1 cellular context compared by ENCODE assay signal in the genomic region with DNA sequence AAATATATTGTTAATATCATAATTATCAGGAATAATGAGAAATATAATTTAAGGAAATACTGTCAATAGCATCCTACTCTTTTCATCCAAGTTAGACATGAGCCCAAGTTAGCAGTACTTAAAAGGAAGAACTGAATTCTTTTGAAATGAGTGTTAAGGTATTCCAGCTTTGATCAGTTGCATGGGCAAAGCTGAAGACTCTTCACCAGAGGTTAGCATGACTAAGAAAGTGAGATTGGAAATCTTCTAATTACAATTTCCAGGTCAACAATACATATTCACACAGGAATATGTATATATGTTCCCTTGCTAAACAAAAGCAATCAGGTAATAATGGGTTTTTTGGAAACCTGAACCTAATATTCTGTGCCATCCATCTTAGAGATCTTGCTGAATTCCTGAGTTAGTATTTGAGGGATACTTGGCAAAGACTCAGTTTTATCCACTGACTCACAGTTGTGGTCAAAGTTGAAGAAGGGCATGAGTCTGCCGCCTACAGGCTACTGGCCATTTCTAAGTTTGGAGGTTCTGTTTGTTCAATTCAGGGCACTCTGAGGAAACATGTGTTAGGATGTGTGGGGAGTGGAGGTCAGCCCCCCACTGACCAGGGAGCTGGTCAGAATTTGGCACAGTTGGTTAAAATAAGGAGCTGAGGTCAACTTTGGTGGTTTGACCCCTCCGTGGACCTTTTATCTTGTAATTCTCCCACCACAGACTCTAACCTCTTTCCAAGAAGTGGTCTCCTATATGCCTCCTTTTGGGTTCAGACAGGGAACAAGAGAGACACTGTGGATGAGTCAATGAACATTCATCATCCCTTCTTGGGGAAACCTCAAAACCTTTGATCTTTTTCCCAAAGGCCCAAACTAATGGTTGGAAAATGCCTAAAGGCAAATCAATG.
TF ChIP-seq lines count a peak whose summit lies in the region.

No MANE protein-coding gene starts in this region.

TF ChIP-seq in K562, 482 proteins besides CTCF, POLR2A, EP300 and RAD21 (continues in another document):
- TF ChIP-seq HDAC1 (IDR thresholded peaks at IDR 0.05) (no peak), NRF1 (conservative IDR thresholded peaks at IDR 0.05 in 1 of 2, IDR thresholded peaks at IDR 0.05 in 1 of 2) (no peak), ZEB2 (IDR thresholded peaks at IDR 0.05) (no peak), BDP1 (IDR thresholded peaks at IDR 0.05; ENCODE audit: insufficient read depth, insufficient read length) (no peak), NCOR1 (IDR thresholded peaks at IDR 0.05) (peak; percentile 17; the same call in 1 of the 2 replicates), ZNF512 (tag; IDR thresholded peaks at IDR 0.05) (no peak), CSDE1 (IDR thresholded peaks at IDR 0.05) (no peak), ZNF449 (CRISPR knock-in tag; IDR thresholded peaks at IDR 0.05) (no peak), PRPF4 (IDR thresholded peaks at IDR 0.05; ENCODE audit: insufficient read depth, low read depth, low read length, poor library complexity, severe bottlenecking) (no peak), C11orf30 (IDR thresholded peaks at IDR 0.05; ENCODE audit: low read depth) (no peak), MEIS2 (IDR thresholded peaks at IDR 0.05; ENCODE audit: partially characterized antibody) (peak; percentile 70), EGR1 (conservative IDR thresholded peaks at IDR 0.05) (peak; percentile 35; the same call in 1 of the 2 replicates), CREBBP (IDR thresholded peaks at IDR 0.05; ENCODE audit: low read depth, low read length) (no peak), GTF2A2 (tag; IDR thresholded peaks at IDR 0.05) (no peak), TCFL5 (CRISPR knock-in tag; conservative IDR thresholded peaks at IDR 0.05) (no peak), ARHGAP35 (IDR thresholded peaks at IDR 0.05; ENCODE audit: partially characterized antibody) (no peak), SRF (CRISPR knock-in tag; IDR thresholded peaks at IDR 0.05) (no peak), YBX1 (IDR thresholded peaks at IDR 0.05) (no peak), SMARCA4 (IDR thresholded peaks at IDR 0.05) (0 out of 2 replicates have a peak, but pooled peaks have one; percentile 31), GMEB1 (CRISPR knock-in tag; IDR thresholded peaks at IDR 0.05) (no peak), RFX1 (IDR thresholded peaks at IDR 0.05) (no peak), JUNB (CRISPR knock-in tag; conservative IDR thresholded peaks at IDR 0.05) (no peak), TCF7 (IDR thresholded peaks at IDR 0.05; ENCODE audit: borderline replicate concordance) (peak; percentile 83; the same call in 1 of the 2 replicates), BCOR (IDR thresholded peaks at IDR 0.05) (no peak), HCFC1 (IDR thresholded peaks at IDR 0.05; ENCODE audit: low read depth, low read length) (no peak), ATF6 (CRISPR knock-in tag; IDR thresholded peaks at IDR 0.05) (no peak), CTBP1 (IDR thresholded peaks at IDR 0.05; ENCODE audit: borderline replicate concordance) (no peak), ZSCAN29 (IDR thresholded peaks at IDR 0.05) (no peak), ERF (CRISPR knock-in tag; IDR thresholded peaks at IDR 0.05) (no peak)
- TF ChIP-seq, protein P1, sequence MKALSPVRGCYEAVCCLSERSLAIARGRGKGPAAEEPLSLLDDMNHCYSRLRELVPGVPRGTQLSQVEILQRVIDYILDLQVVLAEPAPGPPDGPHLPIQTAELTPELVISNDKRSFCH (CRISPR knock-in tag; IDR thresholded peaks at IDR 0.05), result no peak
- TF ChIP-seq, protein P1 (tag; IDR thresholded peaks at IDR 0.05), result no peak
- TF ChIP-seq, protein P2, sequence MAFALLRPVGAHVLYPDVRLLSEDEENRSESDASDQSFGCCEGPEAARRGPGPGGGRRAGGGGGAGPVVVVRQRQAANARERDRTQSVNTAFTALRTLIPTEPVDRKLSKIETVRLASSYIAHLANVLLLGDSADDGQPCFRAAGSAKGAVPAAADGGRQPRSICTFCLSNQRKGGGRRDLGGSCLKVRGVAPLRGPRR (CRISPR knock-in tag; IDR thresholded peaks at IDR 0.05), result no peak
- TF ChIP-seq, protein P3, sequence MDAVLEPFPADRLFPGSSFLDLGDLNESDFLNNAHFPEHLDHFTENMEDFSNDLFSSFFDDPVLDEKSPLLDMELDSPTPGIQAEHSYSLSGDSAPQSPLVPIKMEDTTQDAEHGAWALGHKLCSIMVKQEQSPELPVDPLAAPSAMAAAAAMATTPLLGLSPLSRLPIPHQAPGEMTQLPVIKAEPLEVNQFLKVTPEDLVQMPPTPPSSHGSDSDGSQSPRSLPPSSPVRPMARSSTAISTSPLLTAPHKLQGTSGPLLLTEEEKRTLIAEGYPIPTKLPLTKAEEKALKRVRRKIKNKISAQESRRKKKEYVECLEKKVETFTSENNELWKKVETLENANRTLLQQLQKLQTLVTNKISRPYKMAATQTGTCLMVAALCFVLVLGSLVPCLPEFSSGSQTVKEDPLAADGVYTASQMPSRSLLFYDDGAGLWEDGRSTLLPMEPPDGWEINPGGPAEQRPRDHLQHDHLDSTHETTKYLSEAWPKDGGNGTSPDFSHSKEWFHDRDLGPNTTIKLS (IDR thresholded peaks at IDR 0.05; ENCODE audit: borderline replicate concordance, low read depth), result no peak
- TF ChIP-seq, protein P4, sequence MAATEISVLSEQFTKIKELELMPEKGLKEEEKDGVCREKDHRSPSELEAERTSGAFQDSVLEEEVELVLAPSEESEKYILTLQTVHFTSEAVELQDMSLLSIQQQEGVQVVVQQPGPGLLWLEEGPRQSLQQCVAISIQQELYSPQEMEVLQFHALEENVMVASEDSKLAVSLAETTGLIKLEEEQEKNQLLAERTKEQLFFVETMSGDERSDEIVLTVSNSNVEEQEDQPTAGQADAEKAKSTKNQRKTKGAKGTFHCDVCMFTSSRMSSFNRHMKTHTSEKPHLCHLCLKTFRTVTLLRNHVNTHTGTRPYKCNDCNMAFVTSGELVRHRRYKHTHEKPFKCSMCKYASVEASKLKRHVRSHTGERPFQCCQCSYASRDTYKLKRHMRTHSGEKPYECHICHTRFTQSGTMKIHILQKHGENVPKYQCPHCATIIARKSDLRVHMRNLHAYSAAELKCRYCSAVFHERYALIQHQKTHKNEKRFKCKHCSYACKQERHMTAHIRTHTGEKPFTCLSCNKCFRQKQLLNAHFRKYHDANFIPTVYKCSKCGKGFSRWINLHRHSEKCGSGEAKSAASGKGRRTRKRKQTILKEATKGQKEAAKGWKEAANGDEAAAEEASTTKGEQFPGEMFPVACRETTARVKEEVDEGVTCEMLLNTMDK (IDR thresholded peaks at IDR 0.05; ENCODE audit: borderline replicate concordance, insufficient read depth, low read depth, low read length, poor library complexity, severe bottlenecking), result no peak
- TF ChIP-seq, protein P5, sequence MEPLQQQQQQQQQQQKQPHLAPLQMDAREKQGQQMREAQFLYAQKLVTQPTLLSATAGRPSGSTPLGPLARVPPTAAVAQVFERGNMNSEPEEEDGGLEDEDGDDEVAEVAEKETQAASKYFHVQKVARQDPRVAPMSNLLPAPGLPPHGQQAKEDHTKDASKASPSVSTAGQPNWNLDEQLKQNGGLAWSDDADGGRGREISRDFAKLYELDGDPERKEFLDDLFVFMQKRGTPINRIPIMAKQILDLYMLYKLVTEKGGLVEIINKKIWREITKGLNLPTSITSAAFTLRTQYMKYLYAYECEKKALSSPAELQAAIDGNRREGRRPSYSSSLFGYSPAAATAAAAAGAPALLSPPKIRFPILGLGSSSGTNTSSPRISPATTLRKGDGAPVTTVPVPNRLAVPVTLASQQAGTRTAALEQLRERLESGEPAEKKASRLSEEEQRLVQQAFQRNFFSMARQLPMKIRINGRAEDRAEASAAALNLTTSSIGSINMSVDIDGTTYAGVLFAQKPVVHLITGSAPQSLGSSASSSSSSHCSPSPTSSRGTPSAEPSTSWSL (CRISPR knock-in tag; IDR thresholded peaks at IDR 0.05; ENCODE audit: borderline replicate concordance), result no peak
- TF ChIP-seq, protein P6, sequence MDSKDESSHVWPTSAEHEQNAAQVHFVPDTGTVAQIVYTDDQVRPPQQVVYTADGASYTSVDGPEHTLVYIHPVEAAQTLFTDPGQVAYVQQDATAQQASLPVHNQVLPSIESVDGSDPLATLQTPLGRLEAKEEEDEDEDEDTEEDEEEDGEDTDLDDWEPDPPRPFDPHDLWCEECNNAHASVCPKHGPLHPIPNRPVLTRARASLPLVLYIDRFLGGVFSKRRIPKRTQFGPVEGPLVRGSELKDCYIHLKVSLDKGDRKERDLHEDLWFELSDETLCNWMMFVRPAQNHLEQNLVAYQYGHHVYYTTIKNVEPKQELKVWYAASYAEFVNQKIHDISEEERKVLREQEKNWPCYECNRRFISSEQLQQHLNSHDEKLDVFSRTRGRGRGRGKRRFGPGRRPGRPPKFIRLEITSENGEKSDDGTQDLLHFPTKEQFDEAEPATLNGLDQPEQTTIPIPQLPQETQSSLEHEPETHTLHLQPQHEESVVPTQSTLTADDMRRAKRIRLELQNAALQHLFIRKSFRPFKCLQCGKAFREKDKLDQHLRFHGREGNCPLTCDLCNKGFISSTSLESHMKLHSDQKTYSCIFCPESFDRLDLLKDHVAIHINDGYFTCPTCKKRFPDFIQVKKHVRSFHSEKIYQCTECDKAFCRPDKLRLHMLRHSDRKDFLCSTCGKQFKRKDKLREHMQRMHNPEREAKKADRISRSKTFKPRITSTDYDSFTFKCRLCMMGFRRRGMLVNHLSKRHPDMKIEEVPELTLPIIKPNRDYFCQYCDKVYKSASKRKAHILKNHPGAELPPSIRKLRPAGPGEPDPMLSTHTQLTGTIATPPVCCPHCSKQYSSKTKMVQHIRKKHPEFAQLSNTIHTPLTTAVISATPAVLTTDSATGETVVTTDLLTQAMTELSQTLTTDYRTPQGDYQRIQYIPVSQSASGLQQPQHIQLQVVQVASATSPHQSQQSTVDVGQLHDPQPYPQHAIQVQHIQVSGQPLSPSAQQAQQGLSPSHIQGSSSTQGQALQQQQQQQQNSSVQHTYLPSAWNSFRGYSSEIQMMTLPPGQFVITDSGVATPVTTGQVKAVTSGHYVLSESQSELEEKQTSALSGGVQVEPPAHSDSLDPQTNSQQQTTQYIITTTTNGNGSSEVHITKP (IDR thresholded peaks at IDR 0.05; ENCODE audit: partially characterized antibody), result no peak
- TF ChIP-seq, protein P7, sequence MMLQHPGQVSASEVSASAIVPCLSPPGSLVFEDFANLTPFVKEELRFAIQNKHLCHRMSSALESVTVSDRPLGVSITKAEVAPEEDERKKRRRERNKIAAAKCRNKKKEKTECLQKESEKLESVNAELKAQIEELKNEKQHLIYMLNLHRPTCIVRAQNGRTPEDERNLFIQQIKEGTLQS (IDR thresholded peaks at IDR 0.05), result no peak
- TF ChIP-seq, protein P7 (CRISPR knock-in tag; conservative IDR thresholded peaks at IDR 0.05), result no peak
